ENCODE assay signal across 9 cellular contexts in genomic region chr21:23452384-23453083, GRCh38.
DNase-seq lines count a peak whose midpoint lies in the region; ATAC-seq, FAIRE-seq and TF ChIP-seq lines count a peak whose summit lies in the region.
"Had no signal": no experiment of that assay in that cellular context is flagged by ENCODE, and none has a peak within 500 bp of the region (broad histone marks: within the 10 kb centered on the region; RNA-seq: fewer than 3 reads in every experiment).

No MANE protein-coding gene starts in this region.

- 46 to 57% (median 48%) methylated on average over 19 of the region's 19 CpGs for WGBS in small intestine, 3 donors

- H3K27me3 ChIP-seq in Panc1 (ENCODE audit: control insufficient read depth, insufficient read depth, low read length) (no peaks in the 10 kb centered on the region), small intestine (ENCODE audit: control insufficient read depth in 2 of 2, insufficient read depth in 2 of 2, low read length in 2 of 2) (no peaks in the 10 kb centered on the region)

- H3K27ac Mint-ChIP-seq in naive B cell, result peak overlapping the region in 1 of 6 donors; percentile 78
- H3K27ac Mint-ChIP-seq: IgD-negative memory B cell had no signal

- H3K9me3 ChIP-seq in Panc1 (ENCODE audit: control insufficient read depth, insufficient read depth, low read depth, low read length) (no peaks in the 10 kb centered on the region), small intestine (ENCODE audit: control insufficient read depth, low read depth) (peaks cover 1% of the 10 kb centered on the region)

- no peak overlapping the region for H3K27ac ChIP-seq in Panc1 (ENCODE audit: low read length)
- no peak overlapping the region for H3K27ac ChIP-seq in small intestine (ENCODE audit: low read depth in 1 of 2, low read length in 1 of 2)

- no peaks in the 10 kb centered on the region for H3K36me3 ChIP-seq in Panc1 (ENCODE audit: control insufficient read depth, insufficient read depth, low read length)
- H3K36me3 ChIP-seq in small intestine (ENCODE audit: control insufficient read depth in 2 of 2, insufficient read depth in 2 of 2, low read length in 2 of 2), result no peaks in the 10 kb centered on the region

- no peaks in the 10 kb centered on the region for H3K9me3 Mint-ChIP-seq in naive B cell

- ATAC-seq in GM18867 (IDR thresholded peaks at IDR 0.05; ENCODE audit: unreplicated experiment), result peak; percentile 61
- ATAC-seq in HG02678 (IDR thresholded peaks at IDR 0.05; ENCODE audit: unreplicated experiment), result peak; percentile 68
- ATAC-seq in Panc1, result peak; percentile 97
- peak; percentile 47 to 62 for ATAC-seq in naive B cell (ENCODE audit: low read depth in 2 of 2)

- H3K4me3 ChIP-seq in Panc1 (ENCODE audit: low read depth in 2 of 2, low read length in 2 of 2), result peak overlapping the region; percentile 34 to 44
- H3K4me3 ChIP-seq in small intestine (ENCODE audit: low read depth in 1 of 2, low read length in 2 of 2), result no peak overlapping the region

- H3K36me3 Mint-ChIP-seq in naive B cell, result no peaks in the 10 kb centered on the region

- H3K4me1 ChIP-seq in Panc1 (ENCODE audit: control insufficient read depth, insufficient read depth, low read length) (no peaks in the 10 kb centered on the region), small intestine (ENCODE audit: control insufficient read depth in 2 of 2, insufficient read depth in 1 of 2, low read depth in 1 of 2, low read length in 1 of 2) (no peaks in the 10 kb centered on the region)

- no peak for FAIRE-seq in small intestine (lab: Jason Lieb, UNC)

- in situ Hi-C loops in Panc1 (cut with HindIII; ENCODE audit: low pct_unique_long_range_greater_than_20kb, low sequenced_read_pairs), result no loop called here

- intact Hi-C loops in Panc1 (cut with micrococcal nuclease; ENCODE audit: unreplicated experiment), result no loop called here

- CTCF ChIA-PET in Panc1 (lab: Charles Lee), result no interaction called here

- TF ChIP-seq CTCF in Panc1 (IDR thresholded peaks at IDR 0.05), result peak; percentile 61

- H3K4me3 Mint-ChIP-seq in naive B cell, result peak overlapping the region in 6 of 8 donors; percentile 1 to 77 (median 24)
- H3K4me3 Mint-ChIP-seq: central memory CD8-positive, alpha-beta T cell had no signal

- H3K27me3 Mint-ChIP-seq in naive B cell, result no peaks in the 10 kb centered on the region
- H3K27me3 Mint-ChIP-seq: central memory CD8-positive, alpha-beta T cell; IgD-negative memory B cell had no signal

- peaks cover 0 to 4% (median 4%) of the 10 kb centered on the region in 3 donors for H3K4me1 Mint-ChIP-seq in naive B cell
- H3K4me1 Mint-ChIP-seq: central memory CD8-positive, alpha-beta T cell had no signal

- DNase-seq in Panc1 (ENCODE audit: low read depth, low spot score) (peak; percentile 13), naive B cell (peak; percentile 1), small intestine (no peak), superior temporal gyrus (ENCODE audit: extremely low spot score) (no peak), NCI-H2196 treated with DMSO at 0.1 percent for 48 hours (lab: John Stamatoyannopoulos, UW; ENCODE audit: unreplicated experiment) (no peak)

- no TSS peak for BruUV-seq in Panc1 (replicated peaks; lab: Mats Ljungman, UMichigan)

- POLR2A ChIA-PET in Panc1 (lab: Charles Lee), result no interaction called here

Comparison
In these comparisons a context has a peak if more than half of its experiments do, and no peak if none do; other contexts are left out.
1. DNase-seq: peak in Panc1 (single experiment) and naive B cell (single experiment); none in small intestine (single experiment), superior temporal gyrus (single experiment) and NCI-H2196 treated with DMSO at 0.1 percent for 48 hours (single experiment).
2. H3K4me3 ChIP-seq: peak in Panc1 (2 of 2); none in small intestine (0 of 2).
3. Peak in every context shown above with its lines, with median percentiles within 50 percentile points of each other: ATAC-seq.